25 cellular contexts compared by ENCODE assay signal in genomic region chr1:151708891-151709290, GRCh38. TPM values are rescaled to one million over a fixed set of nuclear protein-coding genes. Genes with fewer than 3 reads are reported as not detected.
DNase-seq lines count a peak whose midpoint lies in the region; FAIRE-seq and TF ChIP-seq lines count a peak whose summit lies in the region.
"Had no signal": no experiment of that assay in that cellular context is flagged by ENCODE, and none has a peak within 500 bp of the region (broad histone marks: within the 10 kb centered on the region; RNA-seq: fewer than 3 reads in every experiment).

No MANE protein-coding gene starts in this region.

- H3K4me2 ChIP-seq in BLaER1 treated with 17β-estradiol and CSF1 and Interleukin-3, amounts not matched to agents 10 nM and 100 nM = peak overlapping the region; percentile 46 to 98 (median 85)
- no peak overlapping the region for H3K4me2 ChIP-seq in neuronal stem cell (ENCODE audit: insufficient read depth, low read length, poor library complexity, severe bottlenecking)

- no CpG with 5 or more reads among the region's 15 CpGs for WGBS in neuronal stem cell (ENCODE audit: extremely low coverage in 2 of 2, insufficient read length in 2 of 2, insufficient replicate concordance in 1 of 2), 2 donors

- H2BK15ac ChIP-seq in neuronal stem cell (ENCODE audit: low read length) = no peak overlapping the region

- H2AFZ ChIP-seq in neuronal stem cell (ENCODE audit: low read length) = no peak overlapping the region
- H2AFZ ChIP-seq: GM23248 had no signal

- H2BK12ac ChIP-seq in neuronal stem cell (ENCODE audit: low read length) = no peak overlapping the region

- H2AK5ac ChIP-seq in neuronal stem cell (ENCODE audit: low read depth, low read length) = peak overlapping the region; percentile 79

- H3K23ac ChIP-seq in neuronal stem cell (ENCODE audit: low read depth, low read length, poor library complexity) = no peak overlapping the region

- no peaks in the 10 kb centered on the region for H3K36me3 ChIP-seq in BLaER1 treated with 17β-estradiol and CSF1 and Interleukin-3, amounts not matched to agents 10 nM and 100 nM
- H3K36me3 ChIP-seq in neuronal stem cell (replicated peaks in 1 of 2; ENCODE audit: control insufficient read depth in 2 of 2, insufficient read depth in 2 of 2, low read length in 2 of 2) (peaks cover 2 to 4% of the 10 kb centered on the region in 2 donors), vagina (no peaks in the 10 kb centered on the region)

- 0 out of 22 replicates have a peak, but pooled peaks cover 0 to 4% (median 0%) of the 10 kb centered on the region in 11 experiments for H4K20me1 ChIP-seq in BLaER1 treated with 17β-estradiol and CSF1 and Interleukin-3, amounts not matched to agents 10 nM and 100 nM

- no peak for TF ChIP-seq CTCF in dorsolateral prefrontal cortex (IDR thresholded peaks at IDR 0.05 in 54 of 56, conservative IDR thresholded peaks at IDR 0.05 in 2 of 56; ENCODE audit: low read depth in 1 of 56, partially characterized antibody in 56 of 56)
- TF ChIP-seq CTCF in vagina (IDR thresholded peaks at IDR 0.05) = no peak

- TF ChIP-seq POLR2A in vagina (IDR thresholded peaks at IDR 0.05) = no peak

- no peak overlapping the region for H3K14ac ChIP-seq in neuronal stem cell (ENCODE audit: low read length)

- H4K91ac ChIP-seq in neuronal stem cell (ENCODE audit: low read depth, low read length, poor library complexity) = no peak overlapping the region

- no peak for DNase-seq in dorsolateral prefrontal cortex
- DNase-seq in neuronal stem cell (ENCODE audit: low spot score) = no peak
- DNase-seq in NCI-H2081 (lab: John Stamatoyannopoulos, UW) = no peak
- no peak for DNase-seq in vagina (ENCODE audit: extremely low spot score in 2 of 2)
- no peak for DNase-seq in GM19239 (ENCODE audit: insufficient read length, low spot score)
- DNase-seq in NCI-H187 treated with DMSO at 0.1 percent for 48 hours (lab: John Stamatoyannopoulos, UW) = no peak
- DNase-seq: CD4-positive, alpha-beta T cell; CD8-positive, alpha-beta memory T cell; DMS 273 treated with DMSO at 0.1 percent for 48 hours; DMS79 treated with DMSO at 0.1 percent for 48 hours; GF-D8; GM23248; H7 had no signal

- peak overlapping the region; percentile 8 for H3K18ac ChIP-seq in neuronal stem cell (ENCODE audit: low read length)

- no peaks in the 10 kb centered on the region for H3K27me3 ChIP-seq in BLaER1 treated with 17β-estradiol and CSF1 and Interleukin-3, amounts not matched to agents 10 nM and 100 nM
- H3K27me3 ChIP-seq in dorsolateral prefrontal cortex = no peaks in the 10 kb centered on the region
- H3K27me3 ChIP-seq in neuronal stem cell (ENCODE audit: control insufficient read depth in 3 of 3, insufficient read depth in 3 of 3, low read depth in 1 of 3, low read length in 3 of 3) = peaks cover 0 to 4% (median 0%) of the 10 kb centered on the region in 3 experiments
- H3K27me3 ChIP-seq in vagina = no peaks in the 10 kb centered on the region

- intact Hi-C loops in dorsolateral prefrontal cortex (cut with DNase I) (no loop called here), vagina (cut with DNase I) (no loop called here)

- H3K79me1 ChIP-seq in neuronal stem cell (ENCODE audit: low read depth, low read length) = no peaks in the 10 kb centered on the region

- no peak overlapping the region for H4K8ac ChIP-seq in neuronal stem cell (ENCODE audit: low read depth, low read length)

- H3K27ac ChIP-seq in BLaER1 treated with 17β-estradiol and CSF1 and Interleukin-3, amounts not matched to agents 10 nM and 100 nM = peak overlapping the region in 7 of 11 experiments; percentile 34 to 62 (median 44); a peak in 11 of 22 replicates
- H3K27ac ChIP-seq in angular gyrus (ENCODE audit: low read depth, low read length) (peak overlapping the region; percentile 33), dorsolateral prefrontal cortex (peak overlapping the region in 35 of 59 donors; percentile 7 to 95 (median 81)), neuronal stem cell (replicated peaks; ENCODE audit: low read length) (no peak overlapping the region), vagina (no peak overlapping the region)
- H3K27ac ChIP-seq: GM23248 had no signal

- no peak overlapping the region for H2BK5ac ChIP-seq in neuronal stem cell (ENCODE audit: low read length)

- H3K4me1 ChIP-seq in BLaER1 treated with 17β-estradiol and CSF1 and Interleukin-3, amounts not matched to agents 10 nM and 100 nM = peaks cover 23 to 94% (median 89%) of the 10 kb centered on the region in 10 experiments
- H3K4me1 ChIP-seq in neuronal stem cell (ENCODE audit: control insufficient read depth in 2 of 2, insufficient read depth in 1 of 2, low read depth in 1 of 2, low read length in 2 of 2) (peaks cover 22 to 32% of the 10 kb centered on the region in 2 donors), vagina (no peaks in the 10 kb centered on the region)

- 0 out of 20 replicates have a peak overlapping the region, but pooled peaks of 2 of the 10 experiments have one; percentile 3 to 17 for H3K4me3 ChIP-seq in BLaER1 treated with 17β-estradiol and CSF1 and Interleukin-3, amounts not matched to agents 10 nM and 100 nM
- H3K4me3 ChIP-seq in dorsolateral prefrontal cortex = peak overlapping the region in 11 of 59 donors; percentile 4 to 68 (median 22)
- no peak overlapping the region for H3K4me3 ChIP-seq in neuronal stem cell (ENCODE audit: low read length in 2 of 2)
- no peak overlapping the region for H3K4me3 ChIP-seq in vagina
- H3K4me3 ChIP-seq: GM23248 had no signal

- no peak for FAIRE-seq in GM19239 (lab: Jason Lieb, UNC)
- FAIRE-seq: D721Med, GM12891, GM18507, H1 had no signal

- peak overlapping the region in 1 of 11 experiments; percentile 7; a peak in 2 of 22 replicates for H3K9ac ChIP-seq in BLaER1 treated with 17β-estradiol and CSF1 and Interleukin-3, amounts not matched to agents 10 nM and 100 nM
- H3K9ac ChIP-seq in neuronal stem cell (ENCODE audit: low read depth, low read length, poor library complexity) = no peak overlapping the region
- H3K9ac ChIP-seq: GM23248 had no signal

- H3K4ac ChIP-seq in neuronal stem cell (ENCODE audit: low read length) = no peak overlapping the region

- H3K9me3 ChIP-seq in BLaER1 treated with 17β-estradiol and CSF1 and Interleukin-3, amounts not matched to agents 10 nM and 100 nM (replicated peaks in 1 of 11) = no peaks in the 10 kb centered on the region
- H3K9me3 ChIP-seq in neuronal stem cell (replicated peaks in 1 of 2; ENCODE audit: control insufficient read depth in 2 of 2, insufficient read depth in 1 of 2, low read depth in 1 of 2, low read length in 2 of 2) (peaks cover 0 to 2% of the 10 kb centered on the region in 2 donors), vagina (no peaks in the 10 kb centered on the region)

- no peak overlapping the region for H2BK120ac ChIP-seq in neuronal stem cell (ENCODE audit: low read depth, low read length)

RNA-seq across cellular contexts. Expression of gene CELF3, which starts 7.7 kb away (rescaled TPM):
- total RNA-seq in dorsolateral prefrontal cortex (100 to 1,000 TPM in 11 of 120 experiments, 10 to 100 TPM in 109; 19.5 to 121 (median 75.3) TPM), vagina (0.25 TPM)
- polyA plus RNA-seq in neuronal stem cell (2013, experiment 1 of 2) = 4.7 TPM
- polyA plus RNA-seq in neuronal stem cell (2013, experiment 2 of 2) = 5.0 TPM
- total RNA-seq: A172; A673; CD4-positive, alpha-beta T cell; CD8-positive, alpha-beta memory T cell; G401; GM23248 had no signal
- polyA plus RNA-seq: BJ; CD14-positive monocyte; CD8-positive, alpha-beta memory T cell; GM23248 had no signal

RNA-seq across cellular contexts. Expression of gene RIIAD1, which starts 12.4 kb away (rescaled TPM):
- 10 to 100 TPM in 28 of 120 experiments, 1 to 10 TPM in 89, under 1 TPM in 2, not detected in 1; 0.64 to 17.9 (median 7.5) TPM for total RNA-seq in dorsolateral prefrontal cortex
- 1.5 TPM for polyA plus RNA-seq in neuronal stem cell (2013, experiment 1 of 2)
- 0.40 TPM for polyA plus RNA-seq in neuronal stem cell (2013, experiment 2 of 2)
- not detected for total RNA-seq in vagina
- total RNA-seq: A172; A673; CD4-positive, alpha-beta T cell; CD8-positive, alpha-beta memory T cell; Daoy; G401; GM23248; H1; H7 had no signal
- polyA plus RNA-seq: BJ; CD14-positive monocyte; CD8-positive, alpha-beta memory T cell; H1 had no signal

RNA-seq across cellular contexts. Expression of gene MRPL9, which starts 54.4 kb away (rescaled TPM):
- total RNA-seq in dorsolateral prefrontal cortex (10 to 100 TPM; 31.5 to 89.2 (median 54.5) TPM), vagina (34.1 TPM)
- polyA plus RNA-seq in neuronal stem cell (2013, experiment 1 of 2) = 75.7 TPM
- polyA plus RNA-seq in neuronal stem cell (2013, experiment 2 of 2) = 74.2 TPM

Comparison
In these comparisons a context has a peak if more than half of its experiments do, and no peak if none do; other contexts are left out.
1. H3K27ac ChIP-seq: peak in BLaER1 treated with 17β-estradiol and CSF1 and Interleukin-3, amounts not matched to agents 10 nM and 100 nM (7 of 11), angular gyrus (single experiment) and dorsolateral prefrontal cortex (35 of 59); none in neuronal stem cell (single experiment) and vagina (single experiment).
2. RNA of gene CELF3, which starts 7.7 kb away (total RNA-seq): 19.5 to 121 TPM in dorsolateral prefrontal cortex; 0.25 TPM in vagina (single experiment); every median in the first group is over 10 times any median in the second.